Comparison of ENCODE assay signal across 1 cellular context in genomic region chr14:35300228-35300627, GRCh38.
TF ChIP-seq lines count a peak whose summit lies in the region.

No MANE protein-coding gene starts in this region.

TF ChIP-seq in GM12878, 131 proteins besides CTCF, POLR2A, EP300 and RAD21:
- TF ChIP-seq BHLHE40 (IDR thresholded peaks at IDR 0.05; ENCODE audit: borderline replicate concordance in 1 of 2, low read depth in 2 of 2, low read length in 1 of 2) (no peak), SUPT20H (IDR thresholded peaks at IDR 0.05; ENCODE audit: borderline replicate concordance, control insufficient read depth, low read depth, low read length) (no peak), ZBTB4 (CRISPR knock-in tag; IDR thresholded peaks at IDR 0.05) (no peak), RB1 (IDR thresholded peaks at IDR 0.05; ENCODE audit: borderline replicate concordance) (no peak), STAT3 (IDR thresholded peaks at IDR 0.05; ENCODE audit: low read depth, low read length) (no peak), POLR2AphosphoS5 (IDR thresholded peaks at IDR 0.05; ENCODE audit: low read length) (no peak), NRF1 (conservative IDR thresholded peaks at IDR 0.05; ENCODE audit: low read depth, low read length) (no peak), SIN3A (IDR thresholded peaks at IDR 0.05; ENCODE audit: low read depth, low read length) (no peak), JUNB (IDR thresholded peaks at IDR 0.05) (no peak), CHD2 (IDR thresholded peaks at IDR 0.05; ENCODE audit: borderline replicate concordance, low read depth, low read length) (no peak), YBX1 (IDR thresholded peaks at IDR 0.05) (no peak), BRCA1 (IDR thresholded peaks at IDR 0.05; ENCODE audit: low read depth, low read length) (no peak), SUZ12 (IDR thresholded peaks at IDR 0.05; ENCODE audit: unreplicated experiment) (no peak), POU2F2 (IDR thresholded peaks at IDR 0.05; ENCODE audit: borderline replicate concordance, low read depth, low read length) (no peak)
- TF ChIP-seq, protein P1, sequence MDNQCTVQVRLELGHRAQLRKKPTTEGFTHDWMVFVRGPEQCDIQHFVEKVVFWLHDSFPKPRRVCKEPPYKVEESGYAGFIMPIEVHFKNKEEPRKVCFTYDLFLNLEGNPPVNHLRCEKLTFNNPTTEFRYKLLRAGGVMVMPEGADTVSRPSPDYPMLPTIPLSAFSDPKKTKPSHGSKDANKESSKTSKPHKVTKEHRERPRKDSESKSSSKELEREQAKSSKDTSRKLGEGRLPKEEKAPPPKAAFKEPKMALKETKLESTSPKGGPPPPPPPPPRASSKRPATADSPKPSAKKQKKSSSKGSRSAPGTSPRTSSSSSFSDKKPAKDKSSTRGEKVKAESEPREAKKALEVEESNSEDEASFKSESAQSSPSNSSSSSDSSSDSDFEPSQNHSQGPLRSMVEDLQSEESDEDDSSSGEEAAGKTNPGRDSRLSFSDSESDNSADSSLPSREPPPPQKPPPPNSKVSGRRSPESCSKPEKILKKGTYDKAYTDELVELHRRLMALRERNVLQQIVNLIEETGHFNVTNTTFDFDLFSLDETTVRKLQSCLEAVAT (IDR thresholded peaks at IDR 0.05): no peak
- TF ChIP-seq, protein P2, sequence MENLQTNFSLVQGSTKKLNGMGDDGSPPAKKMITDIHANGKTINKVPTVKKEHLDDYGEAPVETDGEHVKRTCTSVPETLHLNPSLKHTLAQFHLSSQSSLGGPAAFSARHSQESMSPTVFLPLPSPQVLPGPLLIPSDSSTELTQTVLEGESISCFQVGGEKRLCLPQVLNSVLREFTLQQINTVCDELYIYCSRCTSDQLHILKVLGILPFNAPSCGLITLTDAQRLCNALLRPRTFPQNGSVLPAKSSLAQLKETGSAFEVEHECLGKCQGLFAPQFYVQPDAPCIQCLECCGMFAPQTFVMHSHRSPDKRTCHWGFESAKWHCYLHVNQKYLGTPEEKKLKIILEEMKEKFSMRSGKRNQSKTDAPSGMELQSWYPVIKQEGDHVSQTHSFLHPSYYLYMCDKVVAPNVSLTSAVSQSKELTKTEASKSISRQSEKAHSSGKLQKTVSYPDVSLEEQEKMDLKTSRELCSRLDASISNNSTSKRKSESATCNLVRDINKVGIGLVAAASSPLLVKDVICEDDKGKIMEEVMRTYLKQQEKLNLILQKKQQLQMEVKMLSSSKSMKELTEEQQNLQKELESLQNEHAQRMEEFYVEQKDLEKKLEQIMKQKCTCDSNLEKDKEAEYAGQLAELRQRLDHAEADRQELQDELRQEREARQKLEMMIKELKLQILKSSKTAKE (IDR thresholded peaks at IDR 0.05; ENCODE audit: low read depth, poor library complexity, severe bottlenecking): no peak
- TF ChIP-seq, protein P3, sequence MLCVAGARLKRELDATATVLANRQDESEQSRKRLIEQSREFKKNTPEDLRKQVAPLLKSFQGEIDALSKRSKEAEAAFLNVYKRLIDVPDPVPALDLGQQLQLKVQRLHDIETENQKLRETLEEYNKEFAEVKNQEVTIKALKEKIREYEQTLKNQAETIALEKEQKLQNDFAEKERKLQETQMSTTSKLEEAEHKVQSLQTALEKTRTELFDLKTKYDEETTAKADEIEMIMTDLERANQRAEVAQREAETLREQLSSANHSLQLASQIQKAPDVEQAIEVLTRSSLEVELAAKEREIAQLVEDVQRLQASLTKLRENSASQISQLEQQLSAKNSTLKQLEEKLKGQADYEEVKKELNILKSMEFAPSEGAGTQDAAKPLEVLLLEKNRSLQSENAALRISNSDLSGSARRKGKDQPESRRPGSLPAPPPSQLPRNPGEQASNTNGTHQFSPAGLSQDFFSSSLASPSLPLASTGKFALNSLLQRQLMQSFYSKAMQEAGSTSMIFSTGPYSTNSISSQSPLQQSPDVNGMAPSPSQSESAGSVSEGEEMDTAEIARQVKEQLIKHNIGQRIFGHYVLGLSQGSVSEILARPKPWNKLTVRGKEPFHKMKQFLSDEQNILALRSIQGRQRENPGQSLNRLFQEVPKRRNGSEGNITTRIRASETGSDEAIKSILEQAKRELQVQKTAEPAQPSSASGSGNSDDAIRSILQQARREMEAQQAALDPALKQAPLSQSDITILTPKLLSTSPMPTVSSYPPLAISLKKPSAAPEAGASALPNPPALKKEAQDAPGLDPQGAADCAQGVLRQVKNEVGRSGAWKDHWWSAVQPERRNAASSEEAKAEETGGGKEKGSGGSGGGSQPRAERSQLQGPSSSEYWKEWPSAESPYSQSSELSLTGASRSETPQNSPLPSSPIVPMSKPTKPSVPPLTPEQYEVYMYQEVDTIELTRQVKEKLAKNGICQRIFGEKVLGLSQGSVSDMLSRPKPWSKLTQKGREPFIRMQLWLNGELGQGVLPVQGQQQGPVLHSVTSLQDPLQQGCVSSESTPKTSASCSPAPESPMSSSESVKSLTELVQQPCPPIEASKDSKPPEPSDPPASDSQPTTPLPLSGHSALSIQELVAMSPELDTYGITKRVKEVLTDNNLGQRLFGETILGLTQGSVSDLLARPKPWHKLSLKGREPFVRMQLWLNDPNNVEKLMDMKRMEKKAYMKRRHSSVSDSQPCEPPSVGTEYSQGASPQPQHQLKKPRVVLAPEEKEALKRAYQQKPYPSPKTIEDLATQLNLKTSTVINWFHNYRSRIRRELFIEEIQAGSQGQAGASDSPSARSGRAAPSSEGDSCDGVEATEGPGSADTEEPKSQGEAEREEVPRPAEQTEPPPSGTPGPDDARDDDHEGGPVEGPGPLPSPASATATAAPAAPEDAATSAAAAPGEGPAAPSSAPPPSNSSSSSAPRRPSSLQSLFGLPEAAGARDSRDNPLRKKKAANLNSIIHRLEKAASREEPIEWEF (IDR thresholded peaks at IDR 0.05; ENCODE audit: insufficient replicate concordance, low read depth, low read length): no peak
